ENCODE assay signal across 8 cellular contexts in the genomic region with DNA sequence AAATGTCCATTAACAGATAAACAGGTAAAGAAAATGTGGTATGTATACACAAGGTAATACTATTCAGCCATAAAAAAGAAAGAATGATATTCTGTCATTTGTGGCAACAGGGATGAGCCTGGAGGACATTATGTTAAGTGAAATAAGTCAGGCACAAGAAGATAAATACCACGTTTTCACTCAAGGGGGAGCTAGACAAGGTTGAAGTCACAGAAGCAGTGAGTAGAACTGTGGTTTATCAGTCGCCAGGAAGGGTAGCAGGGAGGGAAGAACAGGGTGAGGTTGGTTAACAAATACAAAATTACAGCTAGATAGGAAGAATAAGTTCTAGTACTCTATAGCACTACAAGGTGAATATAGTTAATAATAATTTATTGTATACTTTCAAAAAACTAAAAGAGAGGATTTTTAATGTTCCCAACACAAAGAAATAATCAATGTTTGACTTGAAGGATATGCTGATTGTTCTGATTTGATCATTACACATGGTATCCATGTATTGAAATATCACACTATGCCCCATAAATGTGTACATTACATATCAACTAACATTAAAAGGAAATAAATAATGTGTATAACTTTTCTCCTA. TPM values are rescaled to one million over a fixed set of nuclear protein-coding genes. Genes with fewer than 3 reads are reported as not detected.
A peak's percentile ranks its signal among the peaks of the same experiment; 100 is the strongest.
DNase-seq lines count a peak whose midpoint lies in the region; ATAC-seq and TF ChIP-seq lines count a peak whose summit lies in the region.

No MANE protein-coding gene starts in this region.

- no peaks in the 10 kb centered on the region for H3K79me1 ChIP-seq in trophoblast cell (ENCODE audit: low read length)

- H3K18ac ChIP-seq in trophoblast cell (ENCODE audit: low read length): no peak overlapping the region

- H3K79me2 ChIP-seq in Karpas-422 (ENCODE audit: low read length) (peaks cover 25% of the 10 kb centered on the region), trophoblast cell (ENCODE audit: control insufficient read depth, insufficient read depth, low read length, poor library complexity) (no peaks in the 10 kb centered on the region)

- no peaks in the 10 kb centered on the region for H3K9me3 Mint-ChIP-seq in activated T-cell treated with anti-CD3 and anti-CD28 coated beads, Interleukin-2, amount 50 U/mL, for 24 hours

- no peak overlapping the region for H2AFZ ChIP-seq in Karpas-422 (ENCODE audit: low read length)
- no peak overlapping the region for H2AFZ ChIP-seq in trophoblast cell (ENCODE audit: insufficient read depth, low read length, poor library complexity)

- no peaks in the 10 kb centered on the region for H3K27me3 ChIP-seq in Karpas-422 (ENCODE audit: low read length)
- no peaks in the 10 kb centered on the region for H3K27me3 ChIP-seq in esophagus squamous epithelium
- H3K27me3 ChIP-seq in trophoblast cell (ENCODE audit: insufficient read depth, low read length): no peaks in the 10 kb centered on the region

- no peak overlapping the region for H2BK12ac ChIP-seq in trophoblast cell (ENCODE audit: low read length)

- H3K27ac ChIP-seq in Karpas-422 (ENCODE audit: low read length): peak overlapping the region; percentile 84
- no peak overlapping the region for H3K27ac ChIP-seq in SK-N-MC
- H3K27ac ChIP-seq in esophagus squamous epithelium: no peak overlapping the region
- H3K27ac ChIP-seq in trophoblast cell (ENCODE audit: low read depth, low read length): no peak overlapping the region

- H3K36me3 Mint-ChIP-seq in activated T-cell treated with anti-CD3 and anti-CD28 coated beads, Interleukin-2, amount 50 U/mL, for 24 hours (ENCODE audit: low read depth): peaks cover 22% of the 10 kb centered on the region

- intact Hi-C loops in esophagus squamous epithelium (cut with DNase I): loop anchor here (10.0 kb wide), 1 partner anchor 367 kb away; a partner anchor contains a TSS

- WGBS in esophagus squamous epithelium, 2 donors: 8 to 10% methylated on average over 2 of the region's 2 CpGs
- no CpG with 5 or more reads among the region's 2 CpGs for WGBS in trophoblast cell (ENCODE audit: extremely low coverage, insufficient coverage, insufficient read length)

- TF ChIP-seq POLR2A in esophagus squamous epithelium (IDR thresholded peaks at IDR 0.05): no peak

- no peaks in the 10 kb centered on the region for H4K20me1 ChIP-seq in Karpas-422 (ENCODE audit: insufficient read depth, low read depth, low read length)

- DNase-seq in activated T-cell treated with anti-CD3 and anti-CD28 coated beads for 24 hours (ENCODE audit: low read depth) (peak; percentile 4), Karpas-422 (peak; percentile 93), SK-N-MC (ENCODE audit: low read depth, low spot score) (peak; percentile 58), esophagus squamous epithelium (lab: John Stamatoyannopoulos, UW) (no peak), trophoblast cell (peak; percentile 40 to 91), epidermal melanocyte (ENCODE audit: insufficient read length, low spot score) (no peak)
- DNase-seq in activated T-cell treated with anti-CD3 and anti-CD28 coated beads, Interleukin-2, amount 50 U/mL, for 24 hours: no peak

- no peak overlapping the region for H3K4me3 Mint-ChIP-seq in activated T-cell treated with anti-CD3 and anti-CD28 coated beads, Interleukin-2, amount 50 U/mL, for 24 hours

- ATAC-seq in GM21423 (IDR thresholded peaks at IDR 0.05; ENCODE audit: unreplicated experiment): peak; percentile 78

- H3K4me1 ChIP-seq in Karpas-422 (ENCODE audit: low read length) (peaks cover 67% of the 10 kb centered on the region), esophagus squamous epithelium (no peaks in the 10 kb centered on the region), trophoblast cell (ENCODE audit: control insufficient read depth in 1 of 2, insufficient read depth in 2 of 2, low read length in 2 of 2) (no peaks in the 10 kb centered on the region)

- H3K4ac ChIP-seq in trophoblast cell (ENCODE audit: low read depth, low read length): no peak overlapping the region

- H4K8ac ChIP-seq in trophoblast cell (ENCODE audit: low read depth, low read length): no peak overlapping the region

- no peak overlapping the region for H2BK120ac ChIP-seq in trophoblast cell (ENCODE audit: insufficient read depth, low read length, poor library complexity)

- H3K4me2 ChIP-seq in Karpas-422 (ENCODE audit: low read depth, low read length, poor library complexity, severe bottlenecking): peak overlapping the region; percentile 56
- no peak overlapping the region for H3K4me2 ChIP-seq in trophoblast cell (ENCODE audit: low read length)

- H3K27ac Mint-ChIP-seq in activated T-cell treated with anti-CD3 and anti-CD28 coated beads, Interleukin-2, amount 50 U/mL, for 24 hours: no peak overlapping the region

- H3K23ac ChIP-seq in trophoblast cell (ENCODE audit: low read length): no peak overlapping the region

- peak; percentile 47 to 81 (median 68) for TF ChIP-seq CTCF in esophagus squamous epithelium (IDR thresholded peaks at IDR 0.05)

- H3K4me3 ChIP-seq in Karpas-422 (ENCODE audit: low read length): peak overlapping the region; percentile 9; the same call in 1 of the 2 replicates
- H3K4me3 ChIP-seq in SK-N-MC: no peak overlapping the region
- no peak overlapping the region for H3K4me3 ChIP-seq in esophagus squamous epithelium
- H3K4me3 ChIP-seq in trophoblast cell (ENCODE audit: low read depth, low read length): no peak overlapping the region

- no peak overlapping the region for H3K14ac ChIP-seq in trophoblast cell (ENCODE audit: low read length)

- H3K36me3 ChIP-seq in Karpas-422 (ENCODE audit: insufficient read depth, low read length) (peaks cover 34% of the 10 kb centered on the region; the same call in 1 of the 2 replicates), SK-N-MC (ENCODE audit: insufficient read depth, low read length) (no peaks in the 10 kb centered on the region), esophagus squamous epithelium (peaks cover 0 to 8% (median 0%) of the 10 kb centered on the region in 3 donors), trophoblast cell (ENCODE audit: control insufficient read depth in 1 of 2, insufficient read depth in 2 of 2, low read length in 2 of 2) (peaks cover 0 to 2% of the 10 kb centered on the region in 2 experiments)

- H2AK5ac ChIP-seq in trophoblast cell (ENCODE audit: low read length): no peak overlapping the region

- H4K12ac ChIP-seq in trophoblast cell (ENCODE audit: low read depth, low read length): no peak overlapping the region

- no peak overlapping the region for H2BK5ac ChIP-seq in trophoblast cell (ENCODE audit: low read depth, low read length, poor library complexity)

- H3K9me2 ChIP-seq in Karpas-422 (replicated peaks; ENCODE audit: insufficient read depth, low read length): no peaks in the 10 kb centered on the region

- H3K4me1 Mint-ChIP-seq in activated T-cell treated with anti-CD3 and anti-CD28 coated beads, Interleukin-2, amount 50 U/mL, for 24 hours (ENCODE audit: low read depth): peaks cover 9% of the 10 kb centered on the region

- H3K9me3 ChIP-seq in Karpas-422 (ENCODE audit: low read length) (no peaks in the 10 kb centered on the region), SK-N-MC (ENCODE audit: low read depth, low read length) (no peaks in the 10 kb centered on the region), esophagus squamous epithelium (no peaks in the 10 kb centered on the region), trophoblast cell (ENCODE audit: insufficient read depth, low read depth, low read length) (no peaks in the 10 kb centered on the region)

- H3K27me3 Mint-ChIP-seq in activated T-cell treated with anti-CD3 and anti-CD28 coated beads, Interleukin-2, amount 50 U/mL, for 24 hours: no peaks in the 10 kb centered on the region

- H4K91ac ChIP-seq in trophoblast cell (ENCODE audit: low read depth, low read length): no peak overlapping the region

- H3K9ac ChIP-seq in Karpas-422 (ENCODE audit: low read length) (no peak overlapping the region), SK-N-MC (ENCODE audit: insufficient read length) (no peak overlapping the region), trophoblast cell (ENCODE audit: low read length) (no peak overlapping the region)

RNA-seq across cellular contexts. Expression of a gene that starts 21.1 kb away (rescaled TPM):
- total RNA-seq in Karpas-422 (2014; rRNA removed; shearing (Covaris generic); ENCODE audit: low replicate concordance): 14.3 and 17.1 TPM in 2 replicates
- total RNA-seq in esophagus squamous epithelium: 10 to 100 TPM in 1 of 4 donors, 1 to 10 TPM in 3; 1.6 to 11.1 (median 6.0) TPM
- polyA plus RNA-seq in trophoblast cell (2013): 5.1 and 6.2 TPM in 2 replicates

RNA-seq across cellular contexts. Expression of a gene that starts 21.2 kb away (rescaled TPM):
- 48.1 and 61.4 TPM in 2 replicates for total RNA-seq in Karpas-422 (2014; rRNA removed; shearing (Covaris generic); ENCODE audit: low replicate concordance)
- 10 to 100 TPM in 2 of 4 donors, 1 to 10 TPM in 2; 4.8 to 11.1 (median 9.3) TPM for total RNA-seq in esophagus squamous epithelium
- 5.6 and 5.8 TPM in 2 replicates for polyA plus RNA-seq in trophoblast cell (2013)

Comparison
In these comparisons a context has a peak if more than half of its experiments do, and no peak if none do; other contexts are left out.
1. DNase-seq: peak in activated T-cell treated with anti-CD3 and anti-CD28 coated beads for 24 hours (single experiment), Karpas-422 (single experiment), SK-N-MC (single experiment) and trophoblast cell (2 of 2); none in activated T-cell treated with anti-CD3 and anti-CD28 coated beads, Interleukin-2, amount 50 U/mL, for 24 hours (single experiment), esophagus squamous epithelium (single experiment) and epidermal melanocyte (single experiment).